ENCODE assay signal across 34 cellular contexts in the genomic region with DNA sequence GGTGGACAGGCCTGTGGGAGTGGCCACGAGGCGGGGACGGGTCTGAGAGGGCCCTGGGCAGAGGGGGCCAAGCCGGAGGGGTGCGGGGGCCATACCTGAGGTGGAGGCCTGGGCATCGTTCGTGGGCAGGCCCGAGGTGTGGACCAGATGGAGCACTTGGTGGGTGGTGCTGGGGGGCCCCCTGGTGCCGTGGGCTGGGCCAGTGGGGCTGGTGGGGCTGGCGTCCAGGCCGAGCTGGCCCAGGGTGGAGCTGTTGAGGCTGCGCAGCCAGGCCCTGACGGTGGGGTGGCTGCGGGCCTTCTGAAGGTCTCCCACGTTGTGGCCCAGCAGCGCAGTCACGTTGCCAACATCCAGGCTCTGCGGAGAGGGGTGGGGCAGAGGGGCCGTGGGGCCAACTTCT. TPM values are rescaled to one million over a fixed set of nuclear protein-coding genes. Genes with fewer than 3 reads are reported as not detected.
"Had no signal": no experiment of that assay in that cellular context is flagged by ENCODE, and none has a peak within 500 bp of the region (broad histone marks: within the 10 kb centered on the region; RNA-seq: fewer than 3 reads in every experiment).

No MANE protein-coding gene starts in this region.

- FAIRE-seq: astrocyte, bronchial epithelial cell had no signal

- H3K36me3 ChIP-seq: brain microvascular endothelial cell, gastrocnemius medialis had no signal

- H3K4me1 ChIP-seq: foreskin keratinocyte, gastrocnemius medialis had no signal

- H3K9me3 ChIP-seq: gastrocnemius medialis had no signal

- DNase-seq: activated CD4-positive, alpha-beta memory T cell treated with anti-CD3 and anti-CD28 coated beads for 36 hours; activated CD4-positive, alpha-beta T cell treated with anti-CD3 and anti-CD28 coated beads for 36 hours; activated CD4-positive, alpha-beta T cell treated with anti-CD3 and anti-CD28 coated beads, Interleukin-2, amount 10 ng/mL, durations not matched to agents 24 days and 14 days; activated CD4-positive, CD25-positive, alpha-beta regulatory T cell; activated CD4-positive, CD25-positive, alpha-beta regulatory T cell treated with anti-CD3 and anti-CD28 coated beads, Interleukin-2, amount 50 U/mL, for 72 hours; activated CD8-positive, alpha-beta memory T cell treated with anti-CD3 and anti-CD28 coated beads, Interleukin-2, amount 10 ng/mL, durations not matched to agents 7 days and 5 days; activated CD8-positive, alpha-beta memory T cell treated with anti-CD3 and anti-CD28 coated beads, Interleukin-2, amount 50 U/mL, for 4 hours; activated CD8-positive, alpha-beta T cell treated with anti-CD3 and anti-CD28 coated beads, Interleukin-2, amount 10 ng/mL, durations not matched to agents 7 days and 5 days; activated effector memory CD4-positive, alpha-beta T cell treated with anti-CD3 and anti-CD28 coated beads, Interleukin-2, amount 50 U/mL, for 16 hours; activated naive CD4-positive, alpha-beta T cell treated with anti-CD3 and anti-CD28 coated beads, Interleukin-2, amount 10 ng/mL, durations not matched to agents 7 days and 5 days; activated naive CD8-positive, alpha-beta T cell treated with anti-CD3 and anti-CD28 coated beads, Interleukin-2, amount 10 ng/mL, durations not matched to agents 7 days and 5 days; activated T-cell treated with anti-CD3 and anti-CD28 coated beads, Interleukin-2, amount 50 U/mL, for 1 hour; activated T-cell treated with anti-CD3 and anti-CD28 coated beads, Interleukin-2, amount 50 U/mL, for 48 hours; brain microvascular endothelial cell; dorsolateral prefrontal cortex; effector memory CD4-positive, alpha-beta T cell; endodermal cell; foreskin keratinocyte; gastrocnemius medialis; glutamatergic neuron; T-helper 1 cell; T1000 had no signal

- H3K4me3 ChIP-seq: coronary artery, dorsolateral prefrontal cortex, gastrocnemius medialis had no signal

- H3K27ac ChIP-seq: brain microvascular endothelial cell, coronary artery, dorsolateral prefrontal cortex, foreskin keratinocyte, gastrocnemius medialis had no signal

- H3K27me3 ChIP-seq: brain microvascular endothelial cell, dorsolateral prefrontal cortex, foreskin keratinocyte had no signal

- ATAC-seq: activated CD4-positive, alpha-beta T cell treated with anti-CD3 and anti-CD28 coated beads for 36 hours; activated CD8-positive, alpha-beta memory T cell treated with anti-CD3 and anti-CD28 coated beads, Interleukin-2, amount 10 ng/mL, durations not matched to agents 7 days and 5 days; activated CD8-positive, alpha-beta T cell treated with anti-CD3 and anti-CD28 coated beads, Interleukin-2, amount 10 ng/mL, durations not matched to agents 7 days and 5 days; activated naive CD4-positive, alpha-beta T cell treated with anti-CD3 and anti-CD28 coated beads, Interleukin-2, amount 50 U/mL, for 72 hours; esophagus mucosa; foreskin keratinocyte; gastrocnemius medialis; T-helper 17 cell had no signal

RNA-seq across cellular contexts. Expression of a gene that starts 9.4 kb away (rescaled TPM):
- total RNA-seq: activated CD4-positive, alpha-beta memory T cell treated with anti-CD3 and anti-CD28 coated beads for 36 hours; activated CD4-positive, alpha-beta T cell treated with anti-CD3 and anti-CD28 coated beads for 36 hours; activated CD4-positive, alpha-beta T cell treated with anti-CD3 and anti-CD28 coated beads, Interleukin-2, amount 10 ng/mL, durations not matched to agents 24 days and 14 days; activated CD8-positive, alpha-beta memory T cell treated with anti-CD3 and anti-CD28 coated beads for 36 hours; activated CD8-positive, alpha-beta memory T cell treated with anti-CD3 and anti-CD28 coated beads, Interleukin-2, amount 10 ng/mL, durations not matched to agents 7 days and 5 days; activated CD8-positive, alpha-beta T cell treated with anti-CD3 and anti-CD28 coated beads, Interleukin-2, amount 10 ng/mL, durations not matched to agents 7 days and 5 days; activated naive CD4-positive, alpha-beta T cell treated with anti-CD3 and anti-CD28 coated beads, Interleukin-2, amount 50 U/mL, for 72 hours; activated naive CD8-positive, alpha-beta T cell treated with anti-CD3 and anti-CD28 coated beads, Interleukin-2, amount 10 ng/mL, durations not matched to agents 7 days and 5 days; activated T-helper 1 cell treated with anti-CD3 and anti-CD28 coated beads, Interleukin-12 subunit alpha, Interleukin-12 subunit beta, Interleukin-2, Interleukin-4 antibody, amounts not matched to agents 30 ng/mL and 10 ng/mL and 1 ng/mL, durations not matched to agents 14 hours and 24 hours and 36 hours; activated T-helper 2 cell treated with anti-CD3 and anti-CD28 coated beads, Interferon-gamma antibody, Interleukin-2, Interleukin-4, amounts not matched to agents 10 μg/mL and 5 μg/mL and 100 μg/mL, durations not matched to agents 14 hours and 24 hours and 36 hours; astrocyte; cardiac septum; cerebellum; gastrocnemius medialis; T-helper 17 cell had no signal

RNA-seq across cellular contexts. Expression of a gene that starts 30.6 kb away (rescaled TPM):
- total RNA-seq: activated CD4-positive, alpha-beta memory T cell treated with anti-CD3 and anti-CD28 coated beads for 36 hours; activated CD4-positive, alpha-beta T cell treated with anti-CD3 and anti-CD28 coated beads for 36 hours; activated CD4-positive, alpha-beta T cell treated with anti-CD3 and anti-CD28 coated beads, Interleukin-2, amount 10 ng/mL, durations not matched to agents 24 days and 14 days; activated CD8-positive, alpha-beta memory T cell treated with anti-CD3 and anti-CD28 coated beads for 36 hours; activated CD8-positive, alpha-beta memory T cell treated with anti-CD3 and anti-CD28 coated beads, Interleukin-2, amount 10 ng/mL, durations not matched to agents 7 days and 5 days; activated CD8-positive, alpha-beta T cell treated with anti-CD3 and anti-CD28 coated beads, Interleukin-2, amount 10 ng/mL, durations not matched to agents 7 days and 5 days; activated naive CD4-positive, alpha-beta T cell treated with anti-CD3 and anti-CD28 coated beads, Interleukin-2, amount 50 U/mL, for 72 hours; activated naive CD8-positive, alpha-beta T cell treated with anti-CD3 and anti-CD28 coated beads, Interleukin-2, amount 10 ng/mL, durations not matched to agents 7 days and 5 days; activated T-helper 1 cell treated with anti-CD3 and anti-CD28 coated beads, Interleukin-12 subunit alpha, Interleukin-12 subunit beta, Interleukin-2, Interleukin-4 antibody, amounts not matched to agents 30 ng/mL and 10 ng/mL and 1 ng/mL, durations not matched to agents 14 hours and 24 hours and 36 hours; activated T-helper 2 cell treated with anti-CD3 and anti-CD28 coated beads, Interferon-gamma antibody, Interleukin-2, Interleukin-4, amounts not matched to agents 10 μg/mL and 5 μg/mL and 100 μg/mL, durations not matched to agents 14 hours and 24 hours and 36 hours; astrocyte; bronchial epithelial cell; cardiac septum; cerebellum; endodermal cell; epithelial cell of proximal tubule; esophagus mucosa; foreskin keratinocyte; gastrocnemius medialis; T-helper 17 cell had no signal
- polyA plus RNA-seq: foreskin keratinocyte had no signal
